In the genomic region with DNA sequence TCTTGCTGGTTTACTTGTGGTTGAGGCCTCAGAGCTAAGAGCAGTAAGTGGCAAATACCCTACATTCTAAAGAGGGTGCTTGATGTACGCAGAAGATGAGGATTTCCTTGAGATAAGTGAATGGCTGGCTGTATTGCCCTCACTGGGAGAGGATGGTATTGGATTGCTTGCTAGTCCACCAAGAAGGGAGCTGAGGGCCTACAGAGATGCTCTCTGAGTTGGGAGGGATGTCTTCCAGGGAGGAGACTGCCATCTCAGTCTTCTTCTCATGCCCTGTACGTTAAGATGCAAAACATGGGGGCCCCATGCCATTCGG, we compare ENCODE assay signal across 21 cellular contexts.
"Had no signal": no experiment of that assay in that cellular context is flagged by ENCODE, and none has a peak within 500 bp of the region (broad histone marks: within the 10 kb centered on the region; RNA-seq: fewer than 3 reads in every experiment).

No MANE protein-coding gene starts in this region.

- H2AFZ ChIP-seq: parathyroid adenoma had no signal

- DNase-seq: activated CD4-positive, alpha-beta T cell treated with anti-CD3 and anti-CD28 coated beads for 36 hours; activated CD4-positive, alpha-beta T cell treated with anti-CD3 and anti-CD28 coated beads, Interleukin-2, amount 50 U/mL, for 48 hours; activated naive CD4-positive, alpha-beta T cell; activated naive CD8-positive, alpha-beta T cell treated with anti-CD3 and anti-CD28 coated beads for 36 hours; activated T-cell treated with anti-CD3 and anti-CD28 coated beads for 4 hours; amniotic stem cell; caudate nucleus; dorsolateral prefrontal cortex; erythroblast; glutamatergic neuron; hypothalamus; naive B cell; right lobe of liver; spleen; stimulated activated CD4-positive, alpha-beta T cell treated with anti-CD3 and anti-CD28 coated beads, Interleukin-4, amount 100 ng/mL, for 4 hours; testis; upper lobe of right lung had no signal

- H3K27me3 Mint-ChIP-seq: activated naive CD8-positive, alpha-beta T cell treated with anti-CD3 and anti-CD28 coated beads for 36 hours had no signal

- H3K27ac Mint-ChIP-seq: activated CD4-positive, alpha-beta T cell treated with anti-CD3 and anti-CD28 coated beads for 36 hours; activated naive CD8-positive, alpha-beta T cell treated with anti-CD3 and anti-CD28 coated beads for 36 hours; activated T-helper 17 cell treated with anti-CD3 and anti-CD28 coated beads, Interleukin-2, amount 50 U/mL, for 72 hours; naive B cell; stimulated activated memory B cell treated with anti-CD40 and anti-IgM and Interleukin-4, amounts not matched to agents 10 μg/mL and 1 μg/mL and 100 μg/mL, for 72 hours; WTC11 had no signal

- H3K9me3 Mint-ChIP-seq: activated naive CD8-positive, alpha-beta T cell treated with anti-CD3 and anti-CD28 coated beads for 36 hours; activated T-helper 17 cell treated with anti-CD3 and anti-CD28 coated beads, Interleukin-2, amount 50 U/mL, for 72 hours had no signal

- H3K9me3 ChIP-seq: right lobe of liver, spleen, testis, upper lobe of right lung had no signal

- H3K27me3 ChIP-seq: dorsolateral prefrontal cortex, right lobe of liver, spleen, testis, upper lobe of right lung had no signal

- H3K4me1 ChIP-seq: parathyroid adenoma, right lobe of liver, spleen, testis, upper lobe of right lung had no signal

- H3K4me3 Mint-ChIP-seq: activated CD4-positive, alpha-beta T cell treated with anti-CD3 and anti-CD28 coated beads for 36 hours; activated naive CD8-positive, alpha-beta T cell treated with anti-CD3 and anti-CD28 coated beads for 36 hours; activated T-helper 17 cell treated with anti-CD3 and anti-CD28 coated beads, Interleukin-2, amount 50 U/mL, for 72 hours; naive B cell; stimulated activated memory B cell treated with anti-CD40 and anti-IgM and Interleukin-4, amounts not matched to agents 10 μg/mL and 1 μg/mL and 100 μg/mL, for 72 hours; WTC11 had no signal

- H3K4me1 Mint-ChIP-seq: activated CD4-positive, alpha-beta T cell treated with anti-CD3 and anti-CD28 coated beads for 36 hours; activated naive CD8-positive, alpha-beta T cell treated with anti-CD3 and anti-CD28 coated beads for 36 hours; activated T-helper 17 cell treated with anti-CD3 and anti-CD28 coated beads, Interleukin-2, amount 50 U/mL, for 72 hours; naive B cell; stimulated activated memory B cell treated with anti-CD40 and anti-IgM and Interleukin-4, amounts not matched to agents 10 μg/mL and 1 μg/mL and 100 μg/mL, for 72 hours had no signal

- H3K36me3 ChIP-seq: right lobe of liver, spleen, upper lobe of right lung had no signal

- H3K9ac ChIP-seq: parathyroid adenoma had no signal

- H3K27ac ChIP-seq: dorsolateral prefrontal cortex, parathyroid adenoma, right lobe of liver, spleen, testis, upper lobe of right lung had no signal

- H3K4me3 ChIP-seq: dorsolateral prefrontal cortex, right lobe of liver, spleen, testis, upper lobe of right lung had no signal

- H3K36me3 Mint-ChIP-seq: activated naive CD8-positive, alpha-beta T cell treated with anti-CD3 and anti-CD28 coated beads for 36 hours; naive B cell; stimulated activated memory B cell treated with anti-CD40 and anti-IgM and Interleukin-4, amounts not matched to agents 10 μg/mL and 1 μg/mL and 100 μg/mL, for 72 hours had no signal

- ATAC-seq: activated CD4-positive, alpha-beta T cell treated with anti-CD3 and anti-CD28 coated beads for 36 hours; activated T-helper 17 cell treated with anti-CD3 and anti-CD28 coated beads, Interleukin-2, amount 50 U/mL, for 72 hours; right lobe of liver; stimulated activated memory B cell treated with anti-CD40 and anti-IgM and Interleukin-4, amounts not matched to agents 10 μg/mL and 1 μg/mL and 100 μg/mL, for 72 hours; upper lobe of right lung; WTC11 had no signal

- H3K79me2 ChIP-seq: parathyroid adenoma had no signal
